Comparison of ENCODE assay signal across 13 cellular contexts in the genomic region with DNA sequence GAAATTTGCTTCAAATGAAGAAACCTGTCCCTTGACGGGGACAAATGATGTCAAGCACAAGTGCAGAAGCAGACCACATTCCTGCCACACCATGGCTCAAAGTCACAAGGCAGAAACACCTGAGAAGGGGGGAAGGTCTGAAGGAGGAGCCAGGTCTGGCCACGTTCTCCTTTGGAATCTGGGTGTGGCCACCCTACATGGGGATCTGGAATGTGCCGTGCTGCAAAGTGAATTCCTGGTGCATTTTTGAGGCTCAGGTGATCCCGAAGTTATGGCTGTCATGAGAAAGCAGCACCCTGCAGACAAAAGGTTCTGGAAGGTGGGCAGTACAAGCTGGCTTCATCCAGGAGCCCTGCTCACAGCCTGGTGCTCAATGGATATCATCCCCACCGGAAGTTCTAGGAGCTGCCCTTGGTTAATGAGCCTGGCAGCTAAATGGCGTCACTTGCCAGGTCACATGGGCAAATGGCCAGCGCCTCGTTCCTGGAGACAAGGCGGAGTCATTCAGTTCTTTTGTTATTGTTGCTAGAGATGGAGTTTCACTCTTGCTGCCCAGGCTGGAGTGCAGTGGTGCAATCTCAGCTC. TPM values are rescaled to one million over a fixed set of nuclear protein-coding genes. Genes with fewer than 3 reads are reported as not detected.
A peak's percentile ranks its signal among the peaks of the same experiment; 100 is the strongest.
DNase-seq lines count a peak whose midpoint lies in the region; ATAC-seq and TF ChIP-seq lines count a peak whose summit lies in the region.
"Had no signal": no experiment of that assay in that cellular context is flagged by ENCODE, and none has a peak within 500 bp of the region (broad histone marks: within the 10 kb centered on the region; RNA-seq: fewer than 3 reads in every experiment).

No MANE protein-coding gene starts in this region.

- H3K4me1 ChIP-seq in MM.1S (ENCODE audit: low read length) (no peaks in the 10 kb centered on the region), lower lobe of right lung (no peaks in the 10 kb centered on the region)

- peak; percentile 11 for DNase-seq in COLO668 (lab: John Stamatoyannopoulos, UW; ENCODE audit: unreplicated experiment)
- no peak for DNase-seq in MM.1S
- DNase-seq in dermis blood vessel endothelial cell, result peak; percentile 30
- peak; percentile 88 for DNase-seq in lower lobe of right lung
- DNase-seq in pons (ENCODE audit: low spot score), result no peak
- no peak for DNase-seq in NCI-H1092 (lab: John Stamatoyannopoulos, UW)
- DNase-seq: activated T-cell treated with anti-CD3 and anti-CD28 coated beads for 4 hours; NCI-H1417 treated with DMSO at 0.1 percent for 48 hours; NK-92 treated with Interleukin-12 subunit alpha and Interleukin-12 subunit beta, amount 100 ng/mL, for 24 hours; SK-N-SH had no signal

- ATAC-seq in lower lobe of right lung (peak; percentile 95 to 97), HG02973 (IDR thresholded peaks at IDR 0.05; ENCODE audit: unreplicated experiment) (no peak), GM19397 (IDR thresholded peaks at IDR 0.05; ENCODE audit: unreplicated experiment) (no peak)

- TF ChIP-seq CTCF in MM.1S (IDR thresholded peaks at IDR 0.05; ENCODE audit: low read length), result no peak
- no peak for TF ChIP-seq CTCF in lower lobe of right lung (IDR thresholded peaks at IDR 0.05)

- intact Hi-C loops in lower lobe of right lung (cut with DNase I), result no loop called here

- peaks cover 13% of the 10 kb centered on the region; the same call in 1 of the 2 replicates for H3K27me3 ChIP-seq in MM.1S (replicated peaks; ENCODE audit: insufficient read depth, low read length)
- H3K27me3 ChIP-seq in lower lobe of right lung (ENCODE audit: low read depth), result no peaks in the 10 kb centered on the region

- no peaks in the 10 kb centered on the region for H3F3A ChIP-seq in MM.1S (ENCODE audit: insufficient read depth, low read length)

- H2AFZ ChIP-seq in MM.1S (ENCODE audit: low read length), result no peak overlapping the region

- H3K4me3 ChIP-seq in MM.1S (ENCODE audit: low read length) (no peak overlapping the region), lower lobe of right lung (no peak overlapping the region)

- no peak overlapping the region for H3K27ac ChIP-seq in MM.1S (ENCODE audit: low read length)
- peak overlapping the region; percentile 77 for H3K27ac ChIP-seq in lower lobe of right lung
- H3K27ac ChIP-seq: neutrophil had no signal

- no peak overlapping the region for H3K9ac ChIP-seq in MM.1S (ENCODE audit: low read length)
- H3K9ac ChIP-seq: SK-N-SH had no signal

- H4K20me1 ChIP-seq in MM.1S (ENCODE audit: insufficient read depth, low read length), result no peaks in the 10 kb centered on the region

- H3K79me2 ChIP-seq in MM.1S (ENCODE audit: low read length), result no peaks in the 10 kb centered on the region

- H3K36me3 ChIP-seq in MM.1S (replicated peaks; ENCODE audit: insufficient read depth, low read length) (no peaks in the 10 kb centered on the region), lower lobe of right lung (no peaks in the 10 kb centered on the region)
- H3K36me3 ChIP-seq: neutrophil had no signal

- no peaks in the 10 kb centered on the region for H3K9me3 ChIP-seq in MM.1S (replicated peaks; ENCODE audit: insufficient read depth, low read length)
- no peaks in the 10 kb centered on the region for H3K9me3 ChIP-seq in lower lobe of right lung
- H3K9me3 ChIP-seq: neutrophil, SK-N-SH had no signal

- no peaks in the 10 kb centered on the region for H3K9me2 ChIP-seq in MM.1S (replicated peaks; ENCODE audit: insufficient read depth, low read length)
- H3K9me2 ChIP-seq: SK-N-SH had no signal

- 0 out of 2 replicates have a peak overlapping the region, but pooled peaks have one; percentile 21 for H3K4me2 ChIP-seq in MM.1S (ENCODE audit: low read depth, low read length)
- H3K4me2 ChIP-seq: SK-N-SH had no signal

RNA-seq across cellular contexts. Expression of gene ADCY9, which starts 20.1 kb away (rescaled TPM):
- total RNA-seq in dermis blood vessel endothelial cell, result 18.5 and 19.4 TPM in 2 replicates
- 43.2 TPM for total RNA-seq in lower lobe of right lung

Comparison
In these comparisons a context has a peak if more than half of its experiments do, and no peak if none do; other contexts are left out.
1. DNase-seq: peak in COLO668 (single experiment), dermis blood vessel endothelial cell (single experiment) and lower lobe of right lung (single experiment); none in MM.1S (single experiment), pons (single experiment) and NCI-H1092 (single experiment).
2. ATAC-seq: peak in lower lobe of right lung (2 of 2); none in HG02973 (single experiment) and GM19397 (single experiment).